ENCODE assay signal across 17 cellular contexts in the genomic region with DNA sequence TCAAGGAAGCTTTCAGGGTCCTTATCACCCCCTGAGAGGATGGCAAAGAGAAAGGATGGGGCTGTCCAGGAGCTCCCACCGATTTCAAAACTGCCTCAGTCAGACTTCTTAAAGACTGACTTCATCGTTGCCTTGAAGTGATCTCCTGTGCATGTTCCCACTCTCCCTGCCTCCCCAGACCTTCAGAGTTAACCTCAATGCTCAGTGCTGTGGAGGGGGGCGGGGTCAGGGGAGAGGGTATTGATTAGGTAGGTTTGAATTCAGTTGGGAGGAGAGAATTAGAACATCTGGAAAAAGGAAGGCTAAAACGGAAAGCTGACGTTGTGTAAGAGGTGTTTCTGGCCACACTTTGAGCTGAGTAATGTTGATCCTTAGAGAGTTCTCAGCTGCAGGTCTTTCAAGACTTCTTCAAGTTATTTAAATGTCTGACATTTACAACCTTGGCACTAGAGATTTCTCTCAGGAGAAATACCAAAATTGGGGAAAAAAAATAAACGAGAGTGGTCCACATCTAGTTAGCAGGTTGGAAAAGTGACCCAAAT.
DNase-seq lines count a peak whose midpoint lies in the region; ATAC-seq, FAIRE-seq and TF ChIP-seq lines count a peak whose summit lies in the region.
"Had no signal": no experiment of that assay in that cellular context is flagged by ENCODE, and none has a peak within 500 bp of the region (broad histone marks: within the 10 kb centered on the region; RNA-seq: fewer than 3 reads in every experiment).

No MANE protein-coding gene starts in this region.

- H2AFZ ChIP-seq in astrocyte (ENCODE audit: low read depth, low read length) = no peak overlapping the region
- no peak overlapping the region for H2AFZ ChIP-seq in OCI-LY7 (ENCODE audit: low read length)

- H3K4me1 Mint-ChIP-seq in astrocyte (ENCODE audit: low read depth, unreplicated experiment) = peaks cover 26% of the 10 kb centered on the region
- H3K4me1 Mint-ChIP-seq in T-helper 2 cell treated with Interferon-gamma antibody and Interleukin-4, amounts not matched to agents 5 μg/mL and 100 μg/mL, for 36 hours (ENCODE audit: low read depth) = peaks cover 3% of the 10 kb centered on the region
- H3K4me1 Mint-ChIP-seq: immature natural killer cell had no signal

- H3K9me3 Mint-ChIP-seq in astrocyte (ENCODE audit: unreplicated experiment) = peaks cover 6% of the 10 kb centered on the region
- H3K9me3 Mint-ChIP-seq in T-helper 2 cell treated with Interferon-gamma antibody and Interleukin-4, amounts not matched to agents 5 μg/mL and 100 μg/mL, for 36 hours = no peaks in the 10 kb centered on the region
- H3K9me3 Mint-ChIP-seq: activated T-helper 2 cell treated with anti-CD3 and anti-CD28 coated beads, Interferon-gamma antibody, Interleukin-2, Interleukin-4, amounts not matched to agents 10 μg/mL and 5 μg/mL and 100 μg/mL, durations not matched to agents 14 hours and 24 hours and 36 hours; immature natural killer cell had no signal

- H3K9ac ChIP-seq in astrocyte (ENCODE audit: low read length) = no peak overlapping the region

- WGBS in upper lobe of left lung, 2 donors = 65 to 74% methylated on average over 5 to 6 of the region's 6 CpGs

- POLR2A ChIA-PET in OCI-LY7 (lab: Charles Lee) = no interaction called here

- H3K27me3 ChIP-seq in astrocyte (ENCODE audit: insufficient read depth, low read length) = no peaks in the 10 kb centered on the region
- no peaks in the 10 kb centered on the region for H3K27me3 ChIP-seq in left lung
- no peaks in the 10 kb centered on the region for H3K27me3 ChIP-seq in upper lobe of left lung

- FAIRE-seq in astrocyte (lab: Jason Lieb, UNC) = peak; percentile 5

- H3K4me3 Mint-ChIP-seq in astrocyte (ENCODE audit: unreplicated experiment) = no peak overlapping the region
- no peak overlapping the region for H3K4me3 Mint-ChIP-seq in T-helper 2 cell treated with Interferon-gamma antibody and Interleukin-4, amounts not matched to agents 5 μg/mL and 100 μg/mL, for 36 hours
- H3K4me3 Mint-ChIP-seq: activated CD8-positive, alpha-beta T cell treated with anti-CD3 and anti-CD28 coated beads, Interleukin-2, amount 10 ng/mL, durations not matched to agents 7 days and 5 days; immature natural killer cell had no signal

- H3K36me3 Mint-ChIP-seq in astrocyte (ENCODE audit: low read depth, unreplicated experiment) = peaks cover 19% of the 10 kb centered on the region
- no peaks in the 10 kb centered on the region for H3K36me3 Mint-ChIP-seq in T-helper 2 cell treated with Interferon-gamma antibody and Interleukin-4, amounts not matched to agents 5 μg/mL and 100 μg/mL, for 36 hours (ENCODE audit: low read depth)

- H3K9me2 ChIP-seq in OCI-LY7 (ENCODE audit: insufficient read depth, low read length) = no peaks in the 10 kb centered on the region

- TF ChIP-seq CTCF in astrocyte (IDR thresholded peaks at IDR 0.05; ENCODE audit: insufficient read depth, low read depth, low read length) = no peak
- TF ChIP-seq CTCF in left lung (IDR thresholded peaks at IDR 0.05) = no peak
- no peak for TF ChIP-seq CTCF in upper lobe of left lung (IDR thresholded peaks at IDR 0.05)
- no peak for TF ChIP-seq CTCF in OCI-LY7 (conservative IDR thresholded peaks at IDR 0.05; ENCODE audit: low read length)

- no peak overlapping the region for H3K27ac Mint-ChIP-seq in astrocyte (ENCODE audit: unreplicated experiment)
- H3K27ac Mint-ChIP-seq in T-helper 2 cell treated with Interferon-gamma antibody and Interleukin-4, amounts not matched to agents 5 μg/mL and 100 μg/mL, for 36 hours = no peak overlapping the region
- H3K27ac Mint-ChIP-seq: activated CD8-positive, alpha-beta T cell treated with anti-CD3 and anti-CD28 coated beads, Interleukin-2, amount 10 ng/mL, durations not matched to agents 7 days and 5 days; activated T-helper 2 cell treated with anti-CD3 and anti-CD28 coated beads, Interferon-gamma antibody, Interleukin-2, Interleukin-4, amounts not matched to agents 10 μg/mL and 5 μg/mL and 100 μg/mL, durations not matched to agents 14 hours and 24 hours and 36 hours had no signal

- intact Hi-C loops in left lung (cut with DNase I) = no loop called here
- intact Hi-C loops in OCI-LY7 (cut with micrococcal nuclease; ENCODE audit: unreplicated experiment) = no loop called here

- no peak overlapping the region for H3K4me3 ChIP-seq in astrocyte (ENCODE audit: insufficient read depth, low read depth, low read length)
- H3K4me3 ChIP-seq in left lung = no peak overlapping the region
- no peak overlapping the region for H3K4me3 ChIP-seq in upper lobe of left lung
- no peak overlapping the region for H3K4me3 ChIP-seq in OCI-LY7 (ENCODE audit: low read depth, low read length, poor library complexity, severe bottlenecking)
- H3K4me3 ChIP-seq: psoas muscle, SK-N-MC had no signal

- no TSS peak for BruUV-seq in OCI-LY7 (replicated peaks; lab: Mats Ljungman, UMichigan)

- H3K36me3 ChIP-seq in astrocyte (ENCODE audit: insufficient read depth, low read length) = no peaks in the 10 kb centered on the region
- peaks cover 0 to 16% of the 10 kb centered on the region in 2 donors for H3K36me3 ChIP-seq in left lung
- H3K36me3 ChIP-seq in upper lobe of left lung = peaks cover 0 to 62% (median 14%) of the 10 kb centered on the region in 4 donors
- no peaks in the 10 kb centered on the region for H3K36me3 ChIP-seq in OCI-LY7 (ENCODE audit: insufficient read depth, low read length)

- peak; percentile 36 for DNase-seq in SIG-M5 treated with dmso at 0.1 percent for 504 hours (lab: John Stamatoyannopoulos, UW; ENCODE audit: unreplicated experiment)
- DNase-seq in SIG-M5 (lab: John Stamatoyannopoulos, UW) = no peak
- DNase-seq in astrocyte (ENCODE audit: low read depth) = no peak
- DNase-seq in left lung = no peak
- DNase-seq in upper lobe of left lung = no peak
- DNase-seq in NCI-H1092 (lab: John Stamatoyannopoulos, UW) = no peak
- no peak for DNase-seq in OCI-LY7 (ENCODE audit: low spot score)
- no peak for DNase-seq in T-helper 2 cell treated with Interferon-gamma antibody and Interleukin-4, amounts not matched to agents 5 μg/mL and 100 μg/mL, for 36 hours (ENCODE audit: low spot score)
- DNase-seq: activated CD8-positive, alpha-beta T cell treated with anti-CD3 and anti-CD28 coated beads, Interleukin-2, amount 10 ng/mL, durations not matched to agents 7 days and 5 days; effector CD4-positive, alpha-beta T cell; GF-D8; immature natural killer cell; NCI-H1048; NK-92 treated with Interleukin-12 subunit alpha and Interleukin-12 subunit beta, amount 100 ng/mL, for 24 hours; psoas muscle had no signal

- H3K4me1 ChIP-seq in astrocyte (ENCODE audit: insufficient read depth, low read length) (peaks cover 23% of the 10 kb centered on the region), left lung (peaks cover 17 to 38% of the 10 kb centered on the region in 2 donors), upper lobe of left lung (peaks cover 37 to 58% (median 51%) of the 10 kb centered on the region in 4 donors), OCI-LY7 (ENCODE audit: insufficient read depth, low read length, poor library complexity, severe bottlenecking) (no peaks in the 10 kb centered on the region)

- H3K9me3 ChIP-seq in astrocyte (ENCODE audit: insufficient read depth, low read depth, low read length) = no peaks in the 10 kb centered on the region
- no peaks in the 10 kb centered on the region for H3K9me3 ChIP-seq in left lung
- no peaks in the 10 kb centered on the region for H3K9me3 ChIP-seq in upper lobe of left lung
- H3K9me3 ChIP-seq in OCI-LY7 (ENCODE audit: low read length) = no peaks in the 10 kb centered on the region
- H3K9me3 ChIP-seq: psoas muscle had no signal

- peaks cover 16% of the 10 kb centered on the region for H3K27me3 Mint-ChIP-seq in astrocyte (ENCODE audit: low read depth, unreplicated experiment)
- no peaks in the 10 kb centered on the region for H3K27me3 Mint-ChIP-seq in T-helper 2 cell treated with Interferon-gamma antibody and Interleukin-4, amounts not matched to agents 5 μg/mL and 100 μg/mL, for 36 hours (ENCODE audit: low read depth)

- no peak for TF ChIP-seq EP300 in upper lobe of left lung (IDR thresholded peaks at IDR 0.05)

- H3K79me2 ChIP-seq in astrocyte (ENCODE audit: insufficient read depth, low read length) = no peaks in the 10 kb centered on the region
- no peaks in the 10 kb centered on the region for H3K79me2 ChIP-seq in OCI-LY7 (ENCODE audit: insufficient read depth, low read depth, low read length)

- no peaks in the 10 kb centered on the region for H4K20me1 ChIP-seq in astrocyte (ENCODE audit: insufficient read depth, low read length)
- H4K20me1 ChIP-seq in OCI-LY7 (ENCODE audit: insufficient read depth, low read length) = no peaks in the 10 kb centered on the region

- H3K27ac ChIP-seq in astrocyte (ENCODE audit: low read depth, low read length) (no peak overlapping the region), left lung (peak overlapping the region; percentile 13 to 23), upper lobe of left lung (peak overlapping the region in 3 of 4 donors; percentile 5 to 83 (median 69)), OCI-LY7 (ENCODE audit: low read depth, low read length, poor library complexity, severe bottlenecking) (no peak overlapping the region)
- H3K27ac ChIP-seq: psoas muscle, SK-N-MC had no signal

- H3K4me2 ChIP-seq in astrocyte (ENCODE audit: low read length) = no peak overlapping the region
- H3K4me2 ChIP-seq in OCI-LY7 (ENCODE audit: low read length) = no peak overlapping the region

- ATAC-seq in left lung = peak; percentile 25
- ATAC-seq in upper lobe of left lung (ENCODE audit: low FRiP score in 2 of 2) = peak in 1 of 2 donors; percentile 25
- ATAC-seq: activated CD8-positive, alpha-beta T cell treated with anti-CD3 and anti-CD28 coated beads, Interleukin-2, amount 10 ng/mL, durations not matched to agents 7 days and 5 days had no signal

- no peak for TF ChIP-seq POLR2A in upper lobe of left lung (IDR thresholded peaks at IDR 0.05)

- CTCF ChIA-PET in OCI-LY7 (lab: Charles Lee; ENCODE audit: unreplicated experiment) = no interaction called here

Comparison
In these comparisons a context has a peak if more than half of its experiments do, and no peak if none do; other contexts are left out.
1. H3K27ac ChIP-seq: peak in left lung (2 of 2) and upper lobe of left lung (3 of 4); none in astrocyte (single experiment) and OCI-LY7 (single experiment).